In genomic region chr6:455006-455585, GRCh38 we compare ENCODE assay signal across 19 cellular contexts.
A peak's percentile ranks its signal among the peaks of the same experiment; 100 is the strongest.
DNase-seq lines count a peak whose midpoint lies in the region; FAIRE-seq and TF ChIP-seq lines count a peak whose summit lies in the region.
"Had no signal": no experiment of that assay in that cellular context is flagged by ENCODE, and none has a peak within 500 bp of the region (broad histone marks: within the 10 kb centered on the region; RNA-seq: fewer than 3 reads in every experiment).

No MANE protein-coding gene starts in this region.

- FAIRE-seq in urothelium cell line (lab: Jason Lieb, UNC) = no peak
- FAIRE-seq: TTC549 had no signal

- peaks cover 19% of the 10 kb centered on the region for H3K9me3 Mint-ChIP-seq in activated naive CD8-positive, alpha-beta T cell treated with anti-CD3 and anti-CD28 coated beads for 36 hours

- intact Hi-C loops in prostate gland (cut with DNase I) = no loop called here

- no peaks in the 10 kb centered on the region for H3K36me3 ChIP-seq in prostate gland
- H3K36me3 ChIP-seq: gastrocnemius medialis, SJCRH30 had no signal

- no peak for TF ChIP-seq CTCF in prostate gland (IDR thresholded peaks at IDR 0.05)

- no peaks in the 10 kb centered on the region for H3K27me3 Mint-ChIP-seq in activated naive CD8-positive, alpha-beta T cell treated with anti-CD3 and anti-CD28 coated beads for 36 hours
- H3K27me3 Mint-ChIP-seq: IgD-negative memory B cell had no signal

- peaks cover 32% of the 10 kb centered on the region for H3K4me1 Mint-ChIP-seq in activated naive CD8-positive, alpha-beta T cell treated with anti-CD3 and anti-CD28 coated beads for 36 hours

- peak overlapping the region; percentile 76 for H3K4me3 Mint-ChIP-seq in activated naive CD8-positive, alpha-beta T cell treated with anti-CD3 and anti-CD28 coated beads for 36 hours
- H3K4me3 Mint-ChIP-seq: H9, type B pancreatic cell had no signal

- no peak for TF ChIP-seq POLR2A in prostate gland (IDR thresholded peaks at IDR 0.05)

- no peaks in the 10 kb centered on the region for H3K27me3 ChIP-seq in prostate gland (replicated peaks; ENCODE audit: insufficient read depth)
- H3K27me3 ChIP-seq: SJCRH30 had no signal

- H3K27ac ChIP-seq in prostate gland = no peak overlapping the region
- H3K27ac ChIP-seq: gastrocnemius medialis, SJCRH30 had no signal

- peaks cover 11% of the 10 kb centered on the region for H3K36me3 Mint-ChIP-seq in activated naive CD8-positive, alpha-beta T cell treated with anti-CD3 and anti-CD28 coated beads for 36 hours
- H3K36me3 Mint-ChIP-seq: type B pancreatic cell had no signal

- H3K27ac Mint-ChIP-seq in activated naive CD8-positive, alpha-beta T cell treated with anti-CD3 and anti-CD28 coated beads for 36 hours = peak overlapping the region; percentile 93
- H3K27ac Mint-ChIP-seq: H9, IgD-negative memory B cell, type B pancreatic cell had no signal

- 88% methylated on average over 11 of the region's 11 CpGs for WGBS in prostate gland

- H3K4me3 ChIP-seq in prostate gland = no peak overlapping the region
- H3K4me3 ChIP-seq: gastrocnemius medialis, SJCRH30 had no signal

- DNase-seq in LHCN-M2 (ENCODE audit: low read depth) (peak; percentile 41), LoVo (ENCODE audit: low spot score) (no peak), SHP77 treated with DMSO at 0.1 percent for 48 hours (lab: John Stamatoyannopoulos, UW) (no peak), prostate gland (ENCODE audit: low spot score) (no peak), urothelium cell line (ENCODE audit: low spot score) (no peak)
- peak; percentile 52 to 62 for DNase-seq in activated CD4-positive, alpha-beta T cell treated with anti-CD3 and anti-CD28 coated beads, Interleukin-2, amount 50 U/mL, for 48 hours
- DNase-seq in activated naive CD8-positive, alpha-beta T cell treated with anti-CD3 and anti-CD28 coated beads for 36 hours = peak; percentile 72
- peak; percentile 51 to 65 for DNase-seq in stimulated activated CD4-positive, alpha-beta T cell treated with anti-CD3 and anti-CD28 coated beads, Interleukin-2, amount 100 ng/mL, for 24 hours
- DNase-seq: C1 segment of cervical spinal cord, DMS79, gastrocnemius medialis, mesendoderm, NCI-H1417, NCI-H226, SJCRH30 had no signal

- H3K9me3 ChIP-seq in prostate gland = no peaks in the 10 kb centered on the region
- H3K9me3 ChIP-seq: gastrocnemius medialis, SJCRH30 had no signal

- no peaks in the 10 kb centered on the region for H3K4me1 ChIP-seq in prostate gland (replicated peaks)
- H3K4me1 ChIP-seq: gastrocnemius medialis, SJCRH30 had no signal

Comparison
In these comparisons a context has a peak if more than half of its experiments do, and no peak if none do; other contexts are left out.
1. DNase-seq: peak in LHCN-M2 (single experiment), activated CD4-positive, alpha-beta T cell treated with anti-CD3 and anti-CD28 coated beads, Interleukin-2, amount 50 U/mL, for 48 hours (2 of 2), activated naive CD8-positive, alpha-beta T cell treated with anti-CD3 and anti-CD28 coated beads for 36 hours (single experiment) and stimulated activated CD4-positive, alpha-beta T cell treated with anti-CD3 and anti-CD28 coated beads, Interleukin-2, amount 100 ng/mL, for 24 hours (2 of 2); none in LoVo (single experiment), SHP77 treated with DMSO at 0.1 percent for 48 hours (single experiment), prostate gland (single experiment) and urothelium cell line (single experiment).